8 cellular contexts compared by ENCODE assay signal in genomic region chr22:40463017-40463631, GRCh38.
A peak's percentile ranks its signal among the peaks of the same experiment; 100 is the strongest.
DNase-seq lines count a peak whose midpoint lies in the region; ATAC-seq and TF ChIP-seq lines count a peak whose summit lies in the region.

No MANE protein-coding gene starts in this region.

- H3K27ac Mint-ChIP-seq in CD4-positive, CD25-positive, alpha-beta regulatory T cell: peak overlapping the region; percentile 95 to 97 (median 95)

- peak overlapping the region; percentile 96 for H3K4me3 ChIP-seq in CD4-positive, CD25-positive, alpha-beta regulatory T cell (ENCODE audit: low read depth, low read length)
- H3K4me3 ChIP-seq in heart left ventricle: peak overlapping the region in 9 of 12 donors; percentile 7 to 59 (median 29)

- peak overlapping the region; percentile 91 to 99 (median 98) for H3K4me3 Mint-ChIP-seq in CD4-positive, CD25-positive, alpha-beta regulatory T cell

- peaks cover 20% of the 10 kb centered on the region for H3K36me3 Mint-ChIP-seq in CD4-positive, CD25-positive, alpha-beta regulatory T cell

- H3K27me3 ChIP-seq in CD4-positive, CD25-positive, alpha-beta regulatory T cell (ENCODE audit: control insufficient read depth, insufficient read depth, low read length): no peaks in the 10 kb centered on the region
- H3K27me3 ChIP-seq in heart left ventricle: no peaks in the 10 kb centered on the region

- intact Hi-C loops in heart left ventricle (cut with DNase I): no loop called here

- peak overlapping the region; percentile 79 for H3K27ac ChIP-seq in CD4-positive, CD25-positive, alpha-beta regulatory T cell (ENCODE audit: insufficient read depth, low read length, poor library complexity, severe bottlenecking)
- peak overlapping the region in 1 of 12 donors; percentile 93 for H3K27ac ChIP-seq in heart left ventricle

- H3K27me3 Mint-ChIP-seq in CD4-positive, CD25-positive, alpha-beta regulatory T cell: no peaks in the 10 kb centered on the region

- DNase-seq in CD4-positive, CD25-positive, alpha-beta regulatory T cell: peak; percentile 35 to 84 (median 57)
- peak; percentile 44 to 46 for DNase-seq in activated CD4-positive, alpha-beta T cell treated with anti-CD3 and anti-CD28 coated beads for 4 hours
- DNase-seq in heart left ventricle (peak in 1 of 5 donors; percentile 32), NCI-H1092 (lab: John Stamatoyannopoulos, UW) (no peak), dedifferentiated amniotic fluid mesenchymal stem cell (ENCODE audit: extremely low spot score) (no peak)
- DNase-seq in stimulated activated naive CD4-positive, alpha-beta T cell (lab: John Stamatoyannopoulos, UW): peak in 4 of 6 experiments; percentile 20 to 71 (median 48)

- H3K9me3 Mint-ChIP-seq in CD4-positive, CD25-positive, alpha-beta regulatory T cell: no peaks in the 10 kb centered on the region

- no peaks in the 10 kb centered on the region for H3K9me3 ChIP-seq in CD4-positive, CD25-positive, alpha-beta regulatory T cell (ENCODE audit: control insufficient read depth in 2 of 2, low read length in 2 of 2)
- no peaks in the 10 kb centered on the region for H3K9me3 ChIP-seq in heart left ventricle

- ATAC-seq in CD4-positive, CD25-positive, alpha-beta regulatory T cell (ENCODE audit: low read depth in 2 of 2): peak; percentile 85 to 86
- ATAC-seq in HG02870 (IDR thresholded peaks at IDR 0.05; ENCODE audit: unreplicated experiment) (peak; percentile 58), heart left ventricle (peak in 3 of 4 donors; percentile 37 to 64 (median 57)), GM19328 (IDR thresholded peaks at IDR 0.05; ENCODE audit: unreplicated experiment) (no peak)

- peaks cover 59% of the 10 kb centered on the region for H3K4me1 ChIP-seq in CD4-positive, CD25-positive, alpha-beta regulatory T cell (ENCODE audit: control insufficient read depth, insufficient read depth, low read length, poor library complexity, severe bottlenecking)
- peaks cover 0 to 64% (median 6%) of the 10 kb centered on the region in 12 donors for H3K4me1 ChIP-seq in heart left ventricle

- H3K4me1 Mint-ChIP-seq in CD4-positive, CD25-positive, alpha-beta regulatory T cell: peaks cover 25 to 76% (median 57%) of the 10 kb centered on the region in 4 donors

- H3K36me3 ChIP-seq in CD4-positive, CD25-positive, alpha-beta regulatory T cell (ENCODE audit: control insufficient read depth, insufficient read depth, low read length): peaks cover 10% of the 10 kb centered on the region
- H3K36me3 ChIP-seq in heart left ventricle: peaks cover 0 to 35% (median 9%) of the 10 kb centered on the region in 9 donors

- no peak for TF ChIP-seq POLR2A in heart left ventricle (IDR thresholded peaks at IDR 0.05)

- WGBS in heart left ventricle, 4 donors: 76 to 89% (median 82%) methylated on average over 13 of the region's 13 CpGs

- TF ChIP-seq CTCF in heart left ventricle (IDR thresholded peaks at IDR 0.05): no peak

Comparison
In these comparisons a context has a peak if more than half of its experiments do, and no peak if none do; other contexts are left out.
1. DNase-seq: peak in CD4-positive, CD25-positive, alpha-beta regulatory T cell (3 of 3), activated CD4-positive, alpha-beta T cell treated with anti-CD3 and anti-CD28 coated beads for 4 hours (2 of 2) and stimulated activated naive CD4-positive, alpha-beta T cell (4 of 6); none in NCI-H1092 (single experiment) and dedifferentiated amniotic fluid mesenchymal stem cell (single experiment).